ENCODE assay signal across 37 cellular contexts in the genomic region with DNA sequence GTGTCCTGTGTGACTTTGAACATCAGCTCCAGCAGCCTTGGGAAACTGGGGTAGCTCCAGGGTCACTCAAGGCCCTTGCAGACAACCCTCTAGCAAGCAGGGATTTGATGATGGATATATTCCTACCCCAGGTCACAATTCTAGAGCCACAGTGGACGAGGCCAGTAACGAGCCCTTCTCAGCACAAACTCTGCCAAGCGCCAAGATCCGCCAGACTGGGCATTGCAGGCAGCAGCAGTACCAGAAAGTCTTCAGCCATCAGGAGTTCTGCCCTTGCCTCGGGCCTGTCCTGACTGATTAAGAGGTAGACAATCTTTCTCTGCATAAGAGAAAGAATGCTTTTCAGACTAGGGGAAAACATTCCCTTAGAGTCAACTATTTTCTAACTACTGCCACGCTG.
"Had no signal": no experiment of that assay in that cellular context is flagged by ENCODE, and none has a peak within 500 bp of the region (broad histone marks: within the 10 kb centered on the region; RNA-seq: fewer than 3 reads in every experiment).

No MANE protein-coding gene starts in this region.

- DNase-seq: activated B cell treated with CpG ODN at 0.5 μM for 24 hours; activated CD4-positive, alpha-beta memory T cell treated with anti-CD3 and anti-CD28 coated beads for 36 hours; activated CD4-positive, alpha-beta T cell treated with anti-CD3 and anti-CD28 coated beads for 36 hours; activated CD4-positive, alpha-beta T cell treated with anti-CD3 and anti-CD28 coated beads for 48 hours; activated CD4-positive, alpha-beta T cell treated with anti-CD3 and anti-CD28 coated beads, Interleukin-2, amount 50 U/mL, for 1 hour; activated CD4-positive, alpha-beta T cell treated with anti-CD3 and anti-CD28 coated beads, Interleukin-2, amount 50 U/mL, for 4 hours; activated CD4-positive, CD25-positive, alpha-beta regulatory T cell treated with anti-CD3 and anti-CD28 coated beads, Interleukin-2, amount 50 U/mL, for 72 hours; activated CD8-positive, alpha-beta memory T cell treated with anti-CD3 and anti-CD28 coated beads, Interleukin-2, amount 50 U/mL, for 4 hours; activated CD8-positive, alpha-beta T cell treated with anti-CD3 and anti-CD28 coated beads for 36 hours; activated effector memory CD4-positive, alpha-beta T cell treated with anti-CD3 and anti-CD28 coated beads, Interleukin-2, amount 50 U/mL, for 16 hours; activated gamma-delta T cell treated with Interleukin-2 at 50 U/mL for 16 hours; activated naive CD4-positive, alpha-beta T cell; activated naive CD4-positive, alpha-beta T cell treated with anti-CD3 and anti-CD28 coated beads for 36 hours; activated naive CD8-positive, alpha-beta T cell treated with anti-CD3 and anti-CD28 coated beads, Interleukin-2, amount 10 ng/mL, durations not matched to agents 7 days and 5 days; activated naive CD8-positive, alpha-beta T cell treated with anti-CD3 and anti-CD28 coated beads, Interleukin-2, amount 50 U/mL, for 24 hours; activated T-cell treated with anti-CD3 and anti-CD28 coated beads for 4 hours; activated T-cell treated with anti-CD3 and anti-CD28 coated beads, Interleukin-2, amount 50 U/mL, for 1 hour; activated T-cell treated with anti-CD3 and anti-CD28 coated beads, Interleukin-2, amount 50 U/mL, for 4 hours; activated T-cell treated with anti-CD3 and anti-CD28 coated beads, Interleukin-2, amount 50 U/mL, for 72 hours; amygdala; anterior cingulate cortex; caudate nucleus; cerebellar nuclear complex; T-helper 1 cell; T-helper 2 cell; T-helper 9 cell had no signal

- H3K27me3 ChIP-seq: ascending aorta, cardiac muscle cell had no signal

- H3K9me3 Mint-ChIP-seq: activated B cell treated with CpG ODN at 0.5 μM for 24 hours; activated CD4-positive, alpha-beta memory T cell treated with anti-CD3 and anti-CD28 coated beads for 36 hours; activated CD8-positive, alpha-beta T cell treated with anti-CD3 and anti-CD28 coated beads for 36 hours; activated naive CD4-positive, alpha-beta T cell treated with anti-CD3 and anti-CD28 coated beads for 36 hours; activated naive CD4-positive, alpha-beta T cell treated with anti-CD3 and anti-CD28 coated beads, Interleukin-2, amount 50 U/mL, for 24 hours; activated naive CD8-positive, alpha-beta T cell treated with anti-CD3 and anti-CD28 coated beads, Interleukin-2, amount 10 ng/mL, durations not matched to agents 7 days and 5 days; activated naive CD8-positive, alpha-beta T cell treated with anti-CD3 and anti-CD28 coated beads, Interleukin-2, amount 50 U/mL, for 24 hours; activated T-cell treated with anti-CD3 and anti-CD28 coated beads, Interleukin-2, amount 50 U/mL, for 4 hours; activated T-cell treated with anti-CD3 and anti-CD28 coated beads, Interleukin-2, amount 50 U/mL, for 72 hours; activated T-helper 1 cell treated with anti-CD3 and anti-CD28 coated beads, Interleukin-12 subunit alpha, Interleukin-12 subunit beta, Interleukin-2, Interleukin-4 antibody, amounts not matched to agents 30 ng/mL and 10 ng/mL and 1 ng/mL, durations not matched to agents 14 hours and 24 hours and 36 hours; activated T-helper 17 cell treated with anti-CD3 and anti-CD28 coated beads, Interleukin-2, amount 50 U/mL, for 72 hours; brain; central memory CD8-positive, alpha-beta T cell; T-helper 1 cell treated with Interleukin-12 subunit alpha and Interleukin-12 subunit beta and Interleukin-4 antibody, amounts not matched to agents 30 μg/mL and 1 μg/mL, for 36 hours; T-helper 2 cell treated with Interferon-gamma antibody and Interleukin-4, amounts not matched to agents 5 μg/mL and 100 μg/mL, for 36 hours had no signal

- H3K9me3 ChIP-seq: ascending aorta had no signal

- H3K36me3 Mint-ChIP-seq: activated CD4-positive, alpha-beta memory T cell treated with anti-CD3 and anti-CD28 coated beads for 36 hours; activated naive CD4-positive, alpha-beta T cell treated with anti-CD3 and anti-CD28 coated beads, Interleukin-2, amount 50 U/mL, for 24 hours; activated naive CD8-positive, alpha-beta T cell; activated naive CD8-positive, alpha-beta T cell treated with anti-CD3 and anti-CD28 coated beads, Interleukin-2, amount 10 ng/mL, durations not matched to agents 7 days and 5 days; brain had no signal

- H3K4me3 ChIP-seq: ascending aorta, cardiac muscle cell had no signal

- H3K4me3 Mint-ChIP-seq: activated B cell treated with CpG ODN at 0.5 μM for 24 hours; activated CD4-positive, alpha-beta memory T cell treated with anti-CD3 and anti-CD28 coated beads for 36 hours; activated CD4-positive, alpha-beta T cell treated with anti-CD3 and anti-CD28 coated beads for 36 hours; activated CD8-positive, alpha-beta T cell treated with anti-CD3 and anti-CD28 coated beads for 36 hours; activated naive CD4-positive, alpha-beta T cell treated with anti-CD3 and anti-CD28 coated beads for 36 hours; activated naive CD4-positive, alpha-beta T cell treated with anti-CD3 and anti-CD28 coated beads, Interleukin-2, amount 50 U/mL, for 24 hours; activated naive CD8-positive, alpha-beta T cell; activated naive CD8-positive, alpha-beta T cell treated with anti-CD3 and anti-CD28 coated beads, Interleukin-2, amount 10 ng/mL, durations not matched to agents 7 days and 5 days; activated naive CD8-positive, alpha-beta T cell treated with anti-CD3 and anti-CD28 coated beads, Interleukin-2, amount 50 U/mL, for 24 hours; activated T-cell treated with anti-CD3 and anti-CD28 coated beads, Interleukin-2, amount 50 U/mL, for 4 hours; activated T-cell treated with anti-CD3 and anti-CD28 coated beads, Interleukin-2, amount 50 U/mL, for 72 hours; activated T-helper 1 cell treated with anti-CD3 and anti-CD28 coated beads, Interleukin-12 subunit alpha, Interleukin-12 subunit beta, Interleukin-2, Interleukin-4 antibody, amounts not matched to agents 30 ng/mL and 10 ng/mL and 1 ng/mL, durations not matched to agents 14 hours and 24 hours and 36 hours; activated T-helper 17 cell treated with anti-CD3 and anti-CD28 coated beads, Interleukin-2, amount 50 U/mL, for 72 hours; brain; central memory CD8-positive, alpha-beta T cell; T-helper 1 cell treated with Interleukin-12 subunit alpha and Interleukin-12 subunit beta and Interleukin-4 antibody, amounts not matched to agents 30 μg/mL and 1 μg/mL, for 36 hours; T-helper 2 cell treated with Interferon-gamma antibody and Interleukin-4, amounts not matched to agents 5 μg/mL and 100 μg/mL, for 36 hours had no signal

- H3K27ac Mint-ChIP-seq: activated B cell treated with CpG ODN at 0.5 μM for 24 hours; activated CD4-positive, alpha-beta memory T cell treated with anti-CD3 and anti-CD28 coated beads for 36 hours; activated CD4-positive, alpha-beta T cell treated with anti-CD3 and anti-CD28 coated beads for 36 hours; activated CD8-positive, alpha-beta T cell treated with anti-CD3 and anti-CD28 coated beads for 36 hours; activated naive CD4-positive, alpha-beta T cell treated with anti-CD3 and anti-CD28 coated beads for 36 hours; activated naive CD4-positive, alpha-beta T cell treated with anti-CD3 and anti-CD28 coated beads, Interleukin-2, amount 50 U/mL, for 24 hours; activated naive CD8-positive, alpha-beta T cell; activated naive CD8-positive, alpha-beta T cell treated with anti-CD3 and anti-CD28 coated beads, Interleukin-2, amount 10 ng/mL, durations not matched to agents 7 days and 5 days; activated naive CD8-positive, alpha-beta T cell treated with anti-CD3 and anti-CD28 coated beads, Interleukin-2, amount 50 U/mL, for 24 hours; activated T-cell treated with anti-CD3 and anti-CD28 coated beads, Interleukin-2, amount 50 U/mL, for 72 hours; activated T-helper 1 cell treated with anti-CD3 and anti-CD28 coated beads, Interleukin-12 subunit alpha, Interleukin-12 subunit beta, Interleukin-2, Interleukin-4 antibody, amounts not matched to agents 30 ng/mL and 10 ng/mL and 1 ng/mL, durations not matched to agents 14 hours and 24 hours and 36 hours; activated T-helper 17 cell treated with anti-CD3 and anti-CD28 coated beads, Interleukin-2, amount 50 U/mL, for 72 hours; brain; T-helper 1 cell treated with Interleukin-12 subunit alpha and Interleukin-12 subunit beta and Interleukin-4 antibody, amounts not matched to agents 30 μg/mL and 1 μg/mL, for 36 hours; T-helper 2 cell treated with Interferon-gamma antibody and Interleukin-4, amounts not matched to agents 5 μg/mL and 100 μg/mL, for 36 hours had no signal

- ATAC-seq: activated CD4-positive, alpha-beta T cell treated with anti-CD3 and anti-CD28 coated beads for 36 hours; activated CD8-positive, alpha-beta T cell treated with anti-CD3 and anti-CD28 coated beads for 36 hours; activated naive CD8-positive, alpha-beta T cell treated with anti-CD3 and anti-CD28 coated beads, Interleukin-2, amount 50 U/mL, for 24 hours; activated T-cell treated with anti-CD3 and anti-CD28 coated beads, Interleukin-2, amount 50 U/mL, for 4 hours; activated T-cell treated with anti-CD3 and anti-CD28 coated beads, Interleukin-2, amount 50 U/mL, for 72 hours; activated T-helper 17 cell treated with anti-CD3 and anti-CD28 coated beads, Interleukin-2, amount 50 U/mL, for 72 hours had no signal

- H3K27me3 Mint-ChIP-seq: activated B cell treated with CpG ODN at 0.5 μM for 24 hours; activated CD4-positive, alpha-beta memory T cell treated with anti-CD3 and anti-CD28 coated beads for 36 hours; activated naive CD4-positive, alpha-beta T cell treated with anti-CD3 and anti-CD28 coated beads, Interleukin-2, amount 50 U/mL, for 24 hours; brain; central memory CD8-positive, alpha-beta T cell had no signal

- H3K4me1 Mint-ChIP-seq: activated B cell treated with CpG ODN at 0.5 μM for 24 hours; activated CD4-positive, alpha-beta T cell treated with anti-CD3 and anti-CD28 coated beads for 36 hours; activated naive CD4-positive, alpha-beta T cell treated with anti-CD3 and anti-CD28 coated beads, Interleukin-2, amount 50 U/mL, for 24 hours; activated naive CD8-positive, alpha-beta T cell treated with anti-CD3 and anti-CD28 coated beads, Interleukin-2, amount 10 ng/mL, durations not matched to agents 7 days and 5 days; activated naive CD8-positive, alpha-beta T cell treated with anti-CD3 and anti-CD28 coated beads, Interleukin-2, amount 50 U/mL, for 24 hours; activated T-helper 17 cell treated with anti-CD3 and anti-CD28 coated beads, Interleukin-2, amount 50 U/mL, for 72 hours; central memory CD8-positive, alpha-beta T cell had no signal

- H3K4me1 ChIP-seq: ascending aorta had no signal

- H3K27ac ChIP-seq: ascending aorta, cardiac muscle cell, VCaP had no signal

- H3K36me3 ChIP-seq: ascending aorta, cardiac muscle cell had no signal
